Comparison of ENCODE assay signal across 10 cellular contexts in the genomic region with DNA sequence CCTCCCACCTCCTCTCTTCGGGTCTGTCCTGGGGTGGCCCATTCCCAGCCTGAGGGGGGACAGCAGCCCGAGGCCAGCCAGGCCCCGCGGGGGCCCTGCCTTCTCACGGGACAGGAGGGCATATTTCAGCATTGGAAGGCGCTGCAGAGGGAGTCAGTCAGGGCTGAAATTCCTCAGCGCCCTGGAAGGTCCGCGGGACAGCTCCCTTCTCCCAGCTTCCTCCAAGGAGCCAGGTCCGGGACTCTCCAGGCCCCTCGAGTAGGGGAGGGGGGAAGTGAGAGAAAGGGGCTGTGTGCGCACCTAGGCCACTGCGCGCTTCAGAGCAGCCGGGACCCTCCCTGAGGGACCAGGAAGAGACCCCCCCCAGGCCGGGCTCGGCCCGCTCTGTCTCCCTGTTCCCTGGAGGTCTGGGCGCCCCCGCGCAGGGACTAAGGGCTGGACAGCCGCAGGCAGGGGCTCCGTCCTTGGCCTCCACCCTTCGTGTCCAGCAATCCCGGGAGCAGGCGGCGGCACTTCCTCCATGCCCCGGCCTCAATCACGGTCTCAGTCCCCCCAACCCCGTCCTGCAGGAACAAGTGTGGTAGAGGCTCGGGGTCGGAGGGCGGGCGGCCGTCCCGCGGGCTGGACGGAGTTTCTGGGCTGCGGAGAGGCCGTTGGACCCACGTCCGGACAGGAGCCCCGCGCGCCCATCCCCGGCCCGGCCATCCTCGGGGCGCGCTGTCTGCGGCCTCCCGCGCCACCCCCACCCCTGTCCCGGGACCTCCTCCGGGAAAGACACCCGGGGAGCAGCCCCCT. TPM values are rescaled to one million over a fixed set of nuclear protein-coding genes. Genes with fewer than 3 reads are reported as not detected.
DNase-seq lines count a peak whose midpoint lies in the region; ATAC-seq and TF ChIP-seq lines count a peak whose summit lies in the region.
"Had no signal": no experiment of that assay in that cellular context is flagged by ENCODE, and none has a peak within 500 bp of the region (broad histone marks: within the 10 kb centered on the region; RNA-seq: fewer than 3 reads in every experiment).

No MANE protein-coding gene starts in this region.

- in situ Hi-C loops in GM13976 (cut with MboI; ENCODE audit: low sequenced_read_pairs, unreplicated experiment) (no loop called here), KBM-7 (cut with MboI; ENCODE audit: low pct_unique_long_range_greater_than_20kb, low sequenced_read_pairs) (no loop called here)

- CTCF ChIA-PET in GM10248 (lab: Yijun Ruan, JAX), result interaction anchor here (0.6 to 1.4 kb wide), 2 partner anchors 11 to 545 kb away, joined by 3 to 5 read pairs; no protein-coding TSS in a partner anchor

- no peaks in the 10 kb centered on the region for H3K36me3 Mint-ChIP-seq in activated T-helper 17 cell treated with anti-CD3 and anti-CD28 coated beads, Interleukin-2, amount 50 U/mL, for 72 hours (ENCODE audit: low read depth)
- no peaks in the 10 kb centered on the region for H3K36me3 Mint-ChIP-seq in activated T-helper 2 cell treated with anti-CD3 and anti-CD28 coated beads, Interferon-gamma antibody, Interleukin-2, Interleukin-4, amounts not matched to agents 10 μg/mL and 5 μg/mL and 100 μg/mL, durations not matched to agents 14 hours and 24 hours and 36 hours (ENCODE audit: low read depth)
- H3K36me3 Mint-ChIP-seq: activated naive CD4-positive, alpha-beta T cell treated with anti-CD3 and anti-CD28 coated beads, Interleukin-2, amount 50 U/mL, for 24 hours had no signal

- ATAC-seq in activated T-helper 17 cell treated with anti-CD3 and anti-CD28 coated beads, Interleukin-2, amount 50 U/mL, for 72 hours (replicated peaks), result no peak
- ATAC-seq in HG02852 (IDR thresholded peaks at IDR 0.05; ENCODE audit: unreplicated experiment), result no peak

- peak overlapping the region; percentile 25 for H3K4me3 Mint-ChIP-seq in activated T-helper 17 cell treated with anti-CD3 and anti-CD28 coated beads, Interleukin-2, amount 50 U/mL, for 72 hours
- H3K4me3 Mint-ChIP-seq in activated T-helper 2 cell treated with anti-CD3 and anti-CD28 coated beads, Interferon-gamma antibody, Interleukin-2, Interleukin-4, amounts not matched to agents 10 μg/mL and 5 μg/mL and 100 μg/mL, durations not matched to agents 14 hours and 24 hours and 36 hours (ENCODE audit: low read depth), result no peak overlapping the region

- H3K9me3 Mint-ChIP-seq in activated T-helper 17 cell treated with anti-CD3 and anti-CD28 coated beads, Interleukin-2, amount 50 U/mL, for 72 hours, result no peaks in the 10 kb centered on the region
- H3K9me3 Mint-ChIP-seq in activated T-helper 2 cell treated with anti-CD3 and anti-CD28 coated beads, Interferon-gamma antibody, Interleukin-2, Interleukin-4, amounts not matched to agents 10 μg/mL and 5 μg/mL and 100 μg/mL, durations not matched to agents 14 hours and 24 hours and 36 hours, result no peaks in the 10 kb centered on the region
- H3K9me3 Mint-ChIP-seq: activated naive CD4-positive, alpha-beta T cell treated with anti-CD3 and anti-CD28 coated beads, Interleukin-2, amount 50 U/mL, for 24 hours had no signal

- intact Hi-C loops in activated T-helper 2 cell treated with anti-CD3 and anti-CD28 coated beads, Interferon-gamma antibody, Interleukin-2, Interleukin-4, amounts not matched to agents 10 μg/mL and 5 μg/mL and 100 μg/mL, durations not matched to agents 14 hours and 24 hours and 36 hours (cut with micrococcal nuclease), result loop anchor here (10.0 kb wide), 2 partner anchors 261 to 681 kb away; no protein-coding TSS in a partner anchor

- no peak overlapping the region for H3K27ac Mint-ChIP-seq in activated T-helper 17 cell treated with anti-CD3 and anti-CD28 coated beads, Interleukin-2, amount 50 U/mL, for 72 hours
- H3K27ac Mint-ChIP-seq in activated T-helper 2 cell treated with anti-CD3 and anti-CD28 coated beads, Interferon-gamma antibody, Interleukin-2, Interleukin-4, amounts not matched to agents 10 μg/mL and 5 μg/mL and 100 μg/mL, durations not matched to agents 14 hours and 24 hours and 36 hours, result no peak overlapping the region

- H3K4me3 ChIP-seq in skin epidermis, result peak overlapping the region; percentile 37 to 59 (median 51)

- peak; percentile 37 for DNase-seq in GM13976 (ENCODE audit: low spot score)
- peak; percentile 64 for DNase-seq in iPS-NIHi11 (ENCODE audit: low spot score)
- no peak for DNase-seq in activated T-helper 2 cell treated with anti-CD3 and anti-CD28 coated beads, Interferon-gamma antibody, Interleukin-2, Interleukin-4, amounts not matched to agents 10 μg/mL and 5 μg/mL and 100 μg/mL, durations not matched to agents 14 hours and 24 hours and 36 hours (ENCODE audit: low spot score)
- DNase-seq in KBM-7, result no peak
- DNase-seq in GM10248 (ENCODE audit: extremely low spot score), result no peak
- DNase-seq: SIG-M5 had no signal

- H3K27ac ChIP-seq in skin epidermis, result peak overlapping the region in 4 of 21 experiments; percentile 63 to 83 (median 70)

- peaks cover 3% of the 10 kb centered on the region for H3K4me1 Mint-ChIP-seq in activated T-helper 17 cell treated with anti-CD3 and anti-CD28 coated beads, Interleukin-2, amount 50 U/mL, for 72 hours
- no peaks in the 10 kb centered on the region for H3K4me1 Mint-ChIP-seq in activated T-helper 2 cell treated with anti-CD3 and anti-CD28 coated beads, Interferon-gamma antibody, Interleukin-2, Interleukin-4, amounts not matched to agents 10 μg/mL and 5 μg/mL and 100 μg/mL, durations not matched to agents 14 hours and 24 hours and 36 hours (ENCODE audit: low read depth)

- peaks cover 25% of the 10 kb centered on the region for H3K27me3 Mint-ChIP-seq in activated T-helper 17 cell treated with anti-CD3 and anti-CD28 coated beads, Interleukin-2, amount 50 U/mL, for 72 hours
- H3K27me3 Mint-ChIP-seq in activated T-helper 2 cell treated with anti-CD3 and anti-CD28 coated beads, Interferon-gamma antibody, Interleukin-2, Interleukin-4, amounts not matched to agents 10 μg/mL and 5 μg/mL and 100 μg/mL, durations not matched to agents 14 hours and 24 hours and 36 hours (ENCODE audit: low read depth), result peaks cover 38% of the 10 kb centered on the region

- POLR2A ChIA-PET in GM10248 (lab: Yijun Ruan, JAX), result no interaction called here

- TF ChIP-seq CTCF in GM13976 (IDR thresholded peaks at IDR 0.05; ENCODE audit: borderline replicate concordance, control extremely low read depth, extremely low read depth, insufficient read depth, missing control alignments) (no peak), GM10248 (IDR thresholded peaks at IDR 0.05; ENCODE audit: control extremely low read depth, extremely low read depth, low read depth, missing control alignments) (no peak)

RNA-seq across cellular contexts. Expression of a gene that starts 6.0 kb away (rescaled TPM):
- under 1 TPM; 0.06 to 0.19 TPM for total RNA-seq in activated T-helper 17 cell treated with anti-CD3 and anti-CD28 coated beads, Interleukin-2, amount 50 U/mL, for 72 hours
- not detected in 2 replicates for total RNA-seq in activated T-helper 2 cell treated with anti-CD3 and anti-CD28 coated beads, Interferon-gamma antibody, Interleukin-2, Interleukin-4, amounts not matched to agents 10 μg/mL and 5 μg/mL and 100 μg/mL, durations not matched to agents 14 hours and 24 hours and 36 hours

Comparison
In these comparisons a context has a peak if more than half of its experiments do, and no peak if none do; other contexts are left out.
1. DNase-seq: peak in GM13976 (single experiment) and iPS-NIHi11 (single experiment); none in activated T-helper 2 cell treated with anti-CD3 and anti-CD28 coated beads, Interferon-gamma antibody, Interleukin-2, Interleukin-4, amounts not matched to agents 10 μg/mL and 5 μg/mL and 100 μg/mL, durations not matched to agents 14 hours and 24 hours and 36 hours (single experiment), KBM-7 (single experiment) and GM10248 (single experiment).